In genomic region chr4:143539670-143540023, GRCh38 we compare ENCODE assay signal across 17 cellular contexts. TPM values are rescaled to one million over a fixed set of nuclear protein-coding genes. Genes with fewer than 3 reads are reported as not detected.
DNase-seq lines count a peak whose midpoint lies in the region; ATAC-seq and TF ChIP-seq lines count a peak whose summit lies in the region.
"Had no signal": no experiment of that assay in that cellular context is flagged by ENCODE, and none has a peak within 500 bp of the region (broad histone marks: within the 10 kb centered on the region; RNA-seq: fewer than 3 reads in every experiment).

No MANE protein-coding gene starts in this region.

- peak overlapping the region; percentile 75 for H3K27ac Mint-ChIP-seq in activated T-helper 17 cell treated with anti-CD3 and anti-CD28 coated beads, Interleukin-2, amount 50 U/mL, for 72 hours
- peak overlapping the region; percentile 24 for H3K27ac Mint-ChIP-seq in stimulated activated memory B cell treated with anti-CD40 and anti-IgM and Interleukin-4, amounts not matched to agents 10 μg/mL and 1 μg/mL and 100 μg/mL, for 72 hours

- ATAC-seq in activated T-helper 17 cell treated with anti-CD3 and anti-CD28 coated beads, Interleukin-2, amount 50 U/mL, for 72 hours (replicated peaks), result peak; percentile 65
- no peak for ATAC-seq in stimulated activated memory B cell treated with anti-CD40 and anti-IgM and Interleukin-4, amounts not matched to agents 10 μg/mL and 1 μg/mL and 100 μg/mL, for 72 hours
- ATAC-seq: Right ventricle myocardium inferior had no signal

- peaks cover 14% of the 10 kb centered on the region for H3K4me1 Mint-ChIP-seq in activated T-helper 17 cell treated with anti-CD3 and anti-CD28 coated beads, Interleukin-2, amount 50 U/mL, for 72 hours
- peaks cover 16% of the 10 kb centered on the region for H3K4me1 Mint-ChIP-seq in stimulated activated memory B cell treated with anti-CD40 and anti-IgM and Interleukin-4, amounts not matched to agents 10 μg/mL and 1 μg/mL and 100 μg/mL, for 72 hours

- TF ChIP-seq CTCF in foreskin fibroblast (IDR thresholded peaks at IDR 0.05; ENCODE audit: low read depth, low read length), result no peak

- H3K27me3 Mint-ChIP-seq in activated T-helper 17 cell treated with anti-CD3 and anti-CD28 coated beads, Interleukin-2, amount 50 U/mL, for 72 hours, result no peaks in the 10 kb centered on the region
- no peaks in the 10 kb centered on the region for H3K27me3 Mint-ChIP-seq in stimulated activated memory B cell treated with anti-CD40 and anti-IgM and Interleukin-4, amounts not matched to agents 10 μg/mL and 1 μg/mL and 100 μg/mL, for 72 hours
- H3K27me3 Mint-ChIP-seq: IgD-negative memory B cell had no signal

- H3K36me3 Mint-ChIP-seq in activated T-helper 17 cell treated with anti-CD3 and anti-CD28 coated beads, Interleukin-2, amount 50 U/mL, for 72 hours (ENCODE audit: low read depth), result peaks cover 99% of the 10 kb centered on the region
- peaks cover 68% of the 10 kb centered on the region for H3K36me3 Mint-ChIP-seq in stimulated activated memory B cell treated with anti-CD40 and anti-IgM and Interleukin-4, amounts not matched to agents 10 μg/mL and 1 μg/mL and 100 μg/mL, for 72 hours

- H3K4me3 ChIP-seq in foreskin fibroblast (ENCODE audit: low read depth in 1 of 2, low read length in 2 of 2), result no peak overlapping the region

- H3K4me3 Mint-ChIP-seq in activated T-helper 17 cell treated with anti-CD3 and anti-CD28 coated beads, Interleukin-2, amount 50 U/mL, for 72 hours, result no peak overlapping the region
- H3K4me3 Mint-ChIP-seq in stimulated activated memory B cell treated with anti-CD40 and anti-IgM and Interleukin-4, amounts not matched to agents 10 μg/mL and 1 μg/mL and 100 μg/mL, for 72 hours, result no peak overlapping the region

- peak; percentile 29 for DNase-seq in activated CD4-positive, alpha-beta T cell treated with anti-CD3 and anti-CD28 coated beads for 48 hours
- no peak for DNase-seq in activated CD4-positive, alpha-beta T cell treated with anti-CD3 and anti-CD28 coated beads, Interleukin-2, amount 50 U/mL, for 4 hours
- DNase-seq in stimulated activated CD4-positive, alpha-beta T cell treated with anti-CD3 and anti-CD28 coated beads, Interleukin-1b, Interleukin-23, amount 100 ng/mL, for 48 hours, result peak; percentile 25
- no peak for DNase-seq in stimulated activated CD4-positive, alpha-beta T cell treated with anti-CD3 and anti-CD28 coated beads, Interleukin-4, amount 100 ng/mL, for 4 hours
- DNase-seq in kidney tubule cell (ENCODE audit: low spot score), result no peak
- no peak for DNase-seq in foreskin fibroblast
- DNase-seq: AML-193, C1 segment of cervical spinal cord, MV-4-11, NCI-H1694 treated with DMSO at 0.1 percent for 48 hours, NCI-H446, NCI-H526, OCI-M1 had no signal

- H3K9me3 Mint-ChIP-seq in activated T-helper 17 cell treated with anti-CD3 and anti-CD28 coated beads, Interleukin-2, amount 50 U/mL, for 72 hours, result no peaks in the 10 kb centered on the region
- no peaks in the 10 kb centered on the region for H3K9me3 Mint-ChIP-seq in stimulated activated memory B cell treated with anti-CD40 and anti-IgM and Interleukin-4, amounts not matched to agents 10 μg/mL and 1 μg/mL and 100 μg/mL, for 72 hours
- H3K9me3 Mint-ChIP-seq: IgD-negative memory B cell had no signal

RNA-seq across cellular contexts. Expression of gene SMARCA5, which starts 26.1 kb away (rescaled TPM):
- 10 to 100 TPM; 45.4 to 55.1 TPM for total RNA-seq in activated T-helper 17 cell treated with anti-CD3 and anti-CD28 coated beads, Interleukin-2, amount 50 U/mL, for 72 hours

Comparison
In these comparisons a context has a peak if more than half of its experiments do, and no peak if none do; other contexts are left out.
1. DNase-seq: peak in activated CD4-positive, alpha-beta T cell treated with anti-CD3 and anti-CD28 coated beads for 48 hours (single experiment) and stimulated activated CD4-positive, alpha-beta T cell treated with anti-CD3 and anti-CD28 coated beads, Interleukin-1b, Interleukin-23, amount 100 ng/mL, for 48 hours (single experiment); none in activated CD4-positive, alpha-beta T cell treated with anti-CD3 and anti-CD28 coated beads, Interleukin-2, amount 50 U/mL, for 4 hours (0 of 2), stimulated activated CD4-positive, alpha-beta T cell treated with anti-CD3 and anti-CD28 coated beads, Interleukin-4, amount 100 ng/mL, for 4 hours (0 of 2), kidney tubule cell (single experiment) and foreskin fibroblast (0 of 2).